In the genomic region with DNA sequence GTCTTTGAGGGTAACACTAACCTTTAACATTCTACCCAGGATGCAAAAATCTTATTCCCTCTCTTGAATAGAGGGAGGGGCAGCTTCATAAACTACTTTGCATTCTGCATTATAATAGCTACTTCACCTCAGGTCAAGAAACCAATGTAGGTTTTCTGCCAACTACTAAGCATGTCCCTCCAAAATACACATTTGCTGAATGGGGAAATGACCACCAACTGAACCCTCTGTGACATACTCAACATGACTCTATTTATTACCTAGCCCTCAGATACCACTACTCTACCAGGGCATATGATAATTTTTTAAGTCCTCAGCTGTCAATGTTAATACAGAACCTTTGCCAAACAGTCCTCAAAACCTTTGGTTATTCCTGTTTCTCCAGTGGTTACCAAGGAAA, we compare ENCODE assay signal across 4 cellular contexts.
"Had no signal": no experiment of that assay in that cellular context is flagged by ENCODE, and none has a peak within 500 bp of the region (broad histone marks: within the 10 kb centered on the region; RNA-seq: fewer than 3 reads in every experiment).

No MANE protein-coding gene starts in this region.

- ATAC-seq: GM23338 had no signal

- DNase-seq: H9, HCEC 1CT, IMR-90 had no signal

- H3K4me3 ChIP-seq: GM23338 had no signal
